8 cellular contexts compared by ENCODE assay signal in genomic region chrX:68832101-68832416, GRCh38. TPM values are rescaled to one million over a fixed set of nuclear protein-coding genes. Genes with fewer than 3 reads are reported as not detected.
DNase-seq lines count a peak whose midpoint lies in the region; ATAC-seq and TF ChIP-seq lines count a peak whose summit lies in the region.

No MANE protein-coding gene starts in this region.

- H3K27ac Mint-ChIP-seq in CD8-positive, alpha-beta memory T cell: peak overlapping the region in 3 of 8 donors; percentile 39 to 84 (median 57)

- POLR2A ChIA-PET in CD8-positive, alpha-beta memory T cell (lab: Charles Lee): no interaction called here

- H3K4me3 Mint-ChIP-seq in CD8-positive, alpha-beta memory T cell: peak overlapping the region in 5 of 7 donors; percentile 28 to 89 (median 71)

- intact Hi-C loops in right cardiac atrium (cut with DNase I): loop anchor here in 1 of 4 donors (5.0 kb wide), 1 partner anchor 65 kb away; no protein-coding TSS in a partner anchor

- peaks cover 6% of the 10 kb centered on the region for H3K4me1 ChIP-seq in CD8-positive, alpha-beta memory T cell (ENCODE audit: insufficient read depth, low read length)
- H3K4me1 ChIP-seq in adipocyte (ENCODE audit: control insufficient read depth, insufficient read depth, low read length) (no peaks in the 10 kb centered on the region), right cardiac atrium (ENCODE audit: control insufficient read depth, insufficient read depth, low read length) (peaks cover 6% of the 10 kb centered on the region)

- no peak overlapping the region for H3K4me3 ChIP-seq in CD8-positive, alpha-beta memory T cell (ENCODE audit: low read length)
- H3K4me3 ChIP-seq in adipocyte (ENCODE audit: low read length) (peak overlapping the region; percentile 78), right cardiac atrium (ENCODE audit: low read length) (peak overlapping the region; percentile 92), retinal pigment epithelial cell (ENCODE audit: low read length) (no peak overlapping the region)

- TF ChIP-seq CTCF in retinal pigment epithelial cell (conservative IDR thresholded peaks at IDR 0.05; ENCODE audit: low read depth, low read length): no peak

- no peaks in the 10 kb centered on the region for H3K27me3 ChIP-seq in CD8-positive, alpha-beta memory T cell (ENCODE audit: insufficient read depth, low read length, poor library complexity, severe bottlenecking)
- H3K27me3 ChIP-seq in adipocyte (replicated peaks; ENCODE audit: control insufficient read depth, insufficient read depth, low read length): peaks cover 3% of the 10 kb centered on the region
- H3K27me3 ChIP-seq in right cardiac atrium (ENCODE audit: control insufficient read depth, insufficient read depth): no peaks in the 10 kb centered on the region

- peaks cover 17 to 37% (median 20%) of the 10 kb centered on the region in 3 donors for H3K4me1 Mint-ChIP-seq in CD8-positive, alpha-beta memory T cell

- H3K36me3 ChIP-seq in CD8-positive, alpha-beta memory T cell (ENCODE audit: insufficient read depth, low read length): no peaks in the 10 kb centered on the region
- H3K36me3 ChIP-seq in adipocyte (ENCODE audit: control insufficient read depth, insufficient read depth, low read length, severe bottlenecking): no peaks in the 10 kb centered on the region

- 5% methylated on average over 11 of the region's 11 CpGs for WGBS in right cardiac atrium

- no peaks in the 10 kb centered on the region for H3K9me3 ChIP-seq in CD8-positive, alpha-beta memory T cell (ENCODE audit: low read length)
- H3K9me3 ChIP-seq in adipocyte (ENCODE audit: control insufficient read depth, low read length) (peaks cover 6% of the 10 kb centered on the region), right cardiac atrium (ENCODE audit: control insufficient read depth, low read length) (no peaks in the 10 kb centered on the region)

- no peak for DNase-seq in CD8-positive, alpha-beta memory T cell
- peak; percentile 33 for DNase-seq in NCI-H69 (lab: John Stamatoyannopoulos, UW)
- DNase-seq in adipocyte (ENCODE audit: low read depth): peak; percentile 84
- DNase-seq in right cardiac atrium: peak; percentile 53 to 78 (median 78)
- peak; percentile 28 for DNase-seq in retinal pigment epithelial cell (ENCODE audit: low read depth)
- DNase-seq in GM19240 (ENCODE audit: insufficient read length, low spot score): no peak
- DNase-seq in globus pallidus (ENCODE audit: low spot score): no peak

- ATAC-seq in GM21723 (IDR thresholded peaks at IDR 0.05; ENCODE audit: unreplicated experiment) (peak; percentile 40), right cardiac atrium (peak; percentile 15 to 38)

- H3K9me3 Mint-ChIP-seq in CD8-positive, alpha-beta memory T cell: no peaks in the 10 kb centered on the region

- CTCF ChIA-PET in CD8-positive, alpha-beta memory T cell (lab: Charles Lee): interaction anchor here (0.9 kb wide), 1 partner anchor 8 kb away, joined by 3 read pairs; no protein-coding TSS in a partner anchor

- H3K27me3 Mint-ChIP-seq in CD8-positive, alpha-beta memory T cell: peaks cover 0 to 4% of the 10 kb centered on the region in 2 donors

- peak overlapping the region; percentile 90 for H3K9ac ChIP-seq in adipocyte (ENCODE audit: low read length)

- H3K27ac ChIP-seq in CD8-positive, alpha-beta memory T cell (ENCODE audit: low read depth, low read length): no peak overlapping the region
- H3K27ac ChIP-seq in right cardiac atrium (ENCODE audit: low read length): peak overlapping the region; percentile 69

- H3K36me3 Mint-ChIP-seq in CD8-positive, alpha-beta memory T cell: peaks cover 0 to 4% (median 0%) of the 10 kb centered on the region in 3 donors

RNA-seq across cellular contexts. Expression of gene EFNB1, which starts 3.2 kb away (rescaled TPM):
- total RNA-seq in CD8-positive, alpha-beta memory T cell: 1 to 10 TPM; 7.2 to 7.7 TPM
- 4.8 TPM for polyA plus RNA-seq in CD8-positive, alpha-beta memory T cell
- total RNA-seq in right cardiac atrium: 10 to 100 TPM; 18.6 to 28.0 (median 24.4) TPM
- 27.1 TPM for polyA plus RNA-seq in right cardiac atrium

Comparison
In these comparisons a context has a peak if more than half of its experiments do, and no peak if none do; other contexts are left out.
1. DNase-seq: peak in NCI-H69 (single experiment), adipocyte (single experiment), right cardiac atrium (3 of 3) and retinal pigment epithelial cell (single experiment); none in CD8-positive, alpha-beta memory T cell (0 of 5), GM19240 (single experiment) and globus pallidus (single experiment).
2. H3K4me3 ChIP-seq: peak in adipocyte (single experiment) and right cardiac atrium (single experiment); none in CD8-positive, alpha-beta memory T cell (single experiment) and retinal pigment epithelial cell (single experiment).